ENCODE assay signal across 16 cellular contexts in the genomic region with DNA sequence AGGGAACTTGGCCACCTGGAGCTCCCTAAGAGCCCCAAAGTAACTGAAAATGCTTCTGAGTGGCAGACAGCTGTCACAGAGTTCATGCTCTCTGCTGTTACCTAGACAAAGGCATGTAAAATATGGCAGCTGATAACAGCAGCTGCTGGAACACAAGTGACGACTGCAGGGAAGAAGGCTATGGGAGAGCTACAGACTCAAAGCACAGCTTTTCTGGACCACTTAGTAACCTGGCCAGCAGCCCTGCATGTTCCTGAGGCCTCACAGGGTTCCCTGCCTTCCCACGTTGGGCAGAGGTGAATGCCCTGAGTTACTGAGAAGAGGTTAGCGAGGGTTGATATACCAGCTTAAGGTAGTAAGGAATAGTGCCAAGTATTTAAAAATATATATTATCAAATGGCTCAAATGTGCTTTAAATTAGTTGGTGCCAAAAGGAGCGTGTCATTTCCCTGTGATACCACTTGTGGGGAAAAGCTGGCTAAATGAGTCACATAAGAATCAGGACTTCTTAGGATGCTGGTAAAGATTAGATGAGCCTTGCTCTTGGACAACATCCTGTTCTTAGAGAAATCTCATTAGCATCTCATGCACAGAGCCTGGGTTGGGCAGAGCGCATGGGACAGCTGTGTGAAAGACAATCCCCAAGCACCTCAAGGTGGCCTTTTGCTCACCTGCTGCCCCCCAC.
DNase-seq lines count a peak whose midpoint lies in the region; ATAC-seq, FAIRE-seq and TF ChIP-seq lines count a peak whose summit lies in the region.
"Had no signal": no experiment of that assay in that cellular context is flagged by ENCODE, and none has a peak within 500 bp of the region (broad histone marks: within the 10 kb centered on the region; RNA-seq: fewer than 3 reads in every experiment).

No MANE protein-coding gene starts in this region.

- intact Hi-C loops in endothelial cell of umbilical vein (cut with micrococcal nuclease): loop anchor here (10.0 kb wide), 1 partner anchor 419 kb away; no protein-coding TSS in a partner anchor

- H3K27ac ChIP-seq in GM23248 (no peak overlapping the region), endothelial cell of umbilical vein (ENCODE audit: insufficient read depth, low read depth, low read length) (peak overlapping the region; percentile 95), mesendoderm (ENCODE audit: low read depth, low read length) (no peak overlapping the region)
- H3K27ac ChIP-seq: dorsolateral prefrontal cortex, skin epidermis had no signal

- H2BK5ac ChIP-seq in mesendoderm (ENCODE audit: low read length): no peak overlapping the region

- H3K18ac ChIP-seq in mesendoderm (ENCODE audit: low read length): no peak overlapping the region

- H3K79me1 ChIP-seq in mesendoderm (ENCODE audit: low read length): no peaks in the 10 kb centered on the region

- H4K8ac ChIP-seq in mesendoderm (ENCODE audit: low read depth, low read length): no peak overlapping the region

- H3K9ac ChIP-seq in GM23248 (no peak overlapping the region), endothelial cell of umbilical vein (replicated peaks; ENCODE audit: extremely low read depth, insufficient read depth, low read length) (peak overlapping the region; percentile 58), mesendoderm (ENCODE audit: low read length) (no peak overlapping the region)

- DNase-seq in GM23248 (peak; percentile 59), NCI-H774 (lab: John Stamatoyannopoulos, UW) (peak; percentile 6), endothelial cell of umbilical vein (ENCODE audit: low read depth, low spot score) (peak; percentile 84), mesendoderm (peak; percentile 7), amniotic stem cell (lab: John Stamatoyannopoulos, UW) (no peak), NCI-H1092 treated with DMSO at 0.1 percent for 48 hours (lab: John Stamatoyannopoulos, UW) (no peak), HuH-7.5 (ENCODE audit: low spot score) (no peak)
- DNase-seq: activated CD4-positive, alpha-beta T cell treated with anti-CD3 and anti-CD28 coated beads, Interleukin-2, amount 50 U/mL, for 48 hours; CD4-positive, alpha-beta T cell; dorsolateral prefrontal cortex; GDM1; NCI-H1436 treated with DMSO at 0.1 percent for 48 hours; stimulated activated naive B cell treated with anti-CD40 and anti-IgM and Interleukin-4, amounts not matched to agents 10 μg/mL and 1 μg/mL and 100 μg/mL, for 72 hours had no signal

- ATAC-seq in GM19455 (IDR thresholded peaks at IDR 0.05; ENCODE audit: unreplicated experiment): no peak
- ATAC-seq: activated T-helper 17 cell treated with anti-CD3 and anti-CD28 coated beads, Interleukin-2, amount 50 U/mL, for 72 hours; stimulated activated naive B cell treated with anti-CD40 and anti-IgM and Interleukin-4, amounts not matched to agents 10 μg/mL and 1 μg/mL and 100 μg/mL, for 72 hours had no signal

- no peak overlapping the region for H2AFZ ChIP-seq in GM23248
- no peak overlapping the region for H2AFZ ChIP-seq in endothelial cell of umbilical vein (ENCODE audit: low read depth, low read length)

- H3K4me1 ChIP-seq in GM23248 (ENCODE audit: insufficient read depth) (peaks cover 19% of the 10 kb centered on the region; the same call in 1 of the 2 replicates), endothelial cell of umbilical vein (ENCODE audit: control insufficient read depth, extremely low read depth, insufficient read depth, low read length) (peaks cover 78% of the 10 kb centered on the region), mesendoderm (ENCODE audit: control insufficient read depth, low read depth, low read length) (no peaks in the 10 kb centered on the region)

- POLR2A ChIA-PET in endothelial cell of umbilical vein (lab: Charles Lee): interaction anchor here (0.9 kb wide), 1 partner anchor 13 kb away, joined by 3 read pairs; no protein-coding TSS in a partner anchor

- dilution Hi-C loops in endothelial cell of umbilical vein (cut with MboI; ENCODE audit: extremely low pct_ligation_motif_present, low sequenced_read_pairs): no loop called here

- H3K23ac ChIP-seq in mesendoderm (ENCODE audit: low read length): no peak overlapping the region

- H4K20me1 ChIP-seq in GM23248 (ENCODE audit: insufficient read depth) (no peaks in the 10 kb centered on the region), endothelial cell of umbilical vein (replicated peaks; ENCODE audit: control insufficient read depth, extremely low read depth, insufficient read depth, low read length) (no peaks in the 10 kb centered on the region)

- H2AK5ac ChIP-seq in mesendoderm (ENCODE audit: low read length): no peak overlapping the region

- H3K27me3 ChIP-seq in GM23248 (replicated peaks; ENCODE audit: insufficient read depth) (0 out of 2 replicates have a peak, but pooled peaks cover 11% of the 10 kb centered on the region), endothelial cell of umbilical vein (ENCODE audit: control insufficient read depth in 2 of 2, insufficient read depth in 2 of 2, low read length in 2 of 2) (no peaks in the 10 kb centered on the region), mesendoderm (ENCODE audit: insufficient read depth, low read length, poor library complexity) (no peaks in the 10 kb centered on the region)

- no peak overlapping the region for H4K5ac ChIP-seq in mesendoderm (ENCODE audit: low read length)

- H3K79me2 ChIP-seq in GM23248 (ENCODE audit: insufficient read depth) (no peaks in the 10 kb centered on the region), endothelial cell of umbilical vein (ENCODE audit: control insufficient read depth, insufficient read depth, low read length) (no peaks in the 10 kb centered on the region), mesendoderm (ENCODE audit: control insufficient read depth, insufficient read depth, low read length) (no peaks in the 10 kb centered on the region)

- in situ Hi-C loops in GM23248 (cut with MboI): no loop called here

- no peak overlapping the region for H2BK120ac ChIP-seq in mesendoderm (ENCODE audit: low read depth, low read length)

- BruUV-seq in endothelial cell of umbilical vein (replicated peaks; lab: Mats Ljungman, UMichigan): TSS peak; percentile 35

- H3K4ac ChIP-seq in mesendoderm (ENCODE audit: low read depth, low read length): no peak overlapping the region

- no peaks in the 10 kb centered on the region for H3F3A ChIP-seq in GM23248 (ENCODE audit: insufficient read depth)

- no peak for TF ChIP-seq POLR2A in endothelial cell of umbilical vein (IDR thresholded peaks at IDR 0.05; ENCODE audit: low read depth, low read length)

- H3K36me3 ChIP-seq in GM23248 (ENCODE audit: low read depth): no peaks in the 10 kb centered on the region
- H3K36me3 ChIP-seq in endothelial cell of umbilical vein (ENCODE audit: control insufficient read depth in 2 of 2, extremely low read depth in 1 of 2, insufficient read depth in 2 of 2, low read length in 2 of 2): no peaks in the 10 kb centered on the region
- H3K36me3 ChIP-seq in mesendoderm (ENCODE audit: control insufficient read depth, insufficient read depth, low read length): no peaks in the 10 kb centered on the region

- no peak for TF ChIP-seq CTCF in endothelial cell of umbilical vein (IDR thresholded peaks at IDR 0.05; ENCODE audit: extremely low read depth in 1 of 2, insufficient read depth in 1 of 2, low read depth in 1 of 2, low read length in 2 of 2)

- CTCF ChIA-PET in endothelial cell of umbilical vein (lab: Charles Lee): interaction anchor here (0.7 to 5.6 kb wide), 15 partner anchors 11 to 379 kb away, joined by 3 to 50 read pairs (median 3); a partner anchor contains a TSS

- no peak overlapping the region for H2BK15ac ChIP-seq in mesendoderm (replicated peaks; ENCODE audit: low read depth)

- H3K9me2 ChIP-seq in GM23248 (ENCODE audit: insufficient read depth): no peaks in the 10 kb centered on the region

- 20 to 25% methylated on average over 5 of the region's 5 CpGs for WGBS in GM23248 (ENCODE audit: low coverage in 1 of 2, low lambda C conversion rate in 2 of 2, missing lambda C conversion rate in 2 of 2), 2 experiments
- WGBS in mesendoderm (ENCODE audit: extremely low coverage, insufficient coverage, low lambda C conversion rate): no CpG with 5 or more reads among the region's 5 CpGs

- H3K56ac ChIP-seq in mesendoderm (ENCODE audit: low read length): no peak overlapping the region

- H3K9me1 ChIP-seq in endothelial cell of umbilical vein (replicated peaks; ENCODE audit: control insufficient read depth, extremely low read depth, insufficient read depth, low read length): no peaks in the 10 kb centered on the region

- H3K4me2 ChIP-seq in GM23248 (ENCODE audit: unreplicated experiment): no peak overlapping the region
- H3K4me2 ChIP-seq in endothelial cell of umbilical vein (ENCODE audit: insufficient read depth, low read length): peak overlapping the region; percentile 62
- H3K4me2 ChIP-seq in mesendoderm (ENCODE audit: low read length): no peak overlapping the region

- H3K9me3 ChIP-seq in GM23248 (ENCODE audit: low read depth) (no peaks in the 10 kb centered on the region), endothelial cell of umbilical vein (replicated peaks; ENCODE audit: control insufficient read depth, insufficient read depth, low read length) (no peaks in the 10 kb centered on the region)

- H3K4me3 ChIP-seq in GM23248 (no peak overlapping the region), endothelial cell of umbilical vein (replicated peaks in 1 of 3; ENCODE audit: insufficient read depth in 1 of 3, low read depth in 1 of 3, low read length in 3 of 3) (no peak overlapping the region), mesendoderm (ENCODE audit: low read length) (no peak overlapping the region)
- H3K4me3 ChIP-seq: dorsolateral prefrontal cortex, skin epidermis had no signal

- FAIRE-seq in endothelial cell of umbilical vein (lab: Jason Lieb, UNC): peak; percentile 88

TF ChIP-seq in endothelial cell of umbilical vein, 7 proteins besides CTCF, POLR2A, EP300 and RAD21:
- TF ChIP-seq JUN (IDR thresholded peaks at IDR 0.05; ENCODE audit: borderline replicate concordance, insufficient read depth, insufficient read length, low read depth) (peak; percentile 73), FOS (IDR thresholded peaks at IDR 0.05; ENCODE audit: borderline replicate concordance, insufficient read depth, low read length) (peak; percentile 93), EZH2 (IDR thresholded peaks at IDR 0.05; ENCODE audit: borderline replicate concordance, low read depth, low read length, severe bottlenecking) (no peak), POLR2AphosphoS5 (IDR thresholded peaks at IDR 0.05; ENCODE audit: insufficient read depth, low read depth, low read length) (peak; percentile 80), MYC (IDR thresholded peaks at IDR 0.05; ENCODE audit: low read depth, low read length) (peak; percentile 40), GATA2 (IDR thresholded peaks at IDR 0.05; ENCODE audit: insufficient read depth, insufficient read length, low read depth, low read length) (peak; percentile 94)

Comparison
In these comparisons a context has a peak if more than half of its experiments do, and no peak if none do; other contexts are left out.
1. DNase-seq: peak in GM23248 (single experiment), NCI-H774 (single experiment), endothelial cell of umbilical vein (single experiment) and mesendoderm (single experiment); none in amniotic stem cell (single experiment), NCI-H1092 treated with DMSO at 0.1 percent for 48 hours (single experiment) and HuH-7.5 (single experiment).